In genomic region chr3:171802601-171802956, GRCh38 we compare ENCODE assay signal across 15 cellular contexts. TPM values are rescaled to one million over a fixed set of nuclear protein-coding genes. Genes with fewer than 3 reads are reported as not detected.
DNase-seq lines count a peak whose midpoint lies in the region; ATAC-seq and TF ChIP-seq lines count a peak whose summit lies in the region.
"Had no signal": no experiment of that assay in that cellular context is flagged by ENCODE, and none has a peak within 500 bp of the region (broad histone marks: within the 10 kb centered on the region; RNA-seq: fewer than 3 reads in every experiment).

No MANE protein-coding gene starts in this region.

- H3K27me3 ChIP-seq in MM.1S (replicated peaks; ENCODE audit: insufficient read depth, low read length) (no peaks in the 10 kb centered on the region), gastroesophageal sphincter (no peaks in the 10 kb centered on the region)
- H3K27me3 ChIP-seq: spleen had no signal

- no peak overlapping the region for H3K4me2 ChIP-seq in MM.1S (ENCODE audit: low read depth, low read length)

- H3K79me2 ChIP-seq in MM.1S (ENCODE audit: low read length) = no peaks in the 10 kb centered on the region

- DNase-seq in MM.1S (peak; percentile 48), NCI-H2227 (lab: John Stamatoyannopoulos, UW; ENCODE audit: unreplicated experiment) (no peak), ureter (ENCODE audit: low spot score) (no peak), omental fat pad (ENCODE audit: low spot score) (no peak), amniotic stem cell (lab: John Stamatoyannopoulos, UW) (no peak)
- DNase-seq: activated T-cell treated with anti-CD3 and anti-CD28 coated beads, Interleukin-2, amount 50 U/mL, for 48 hours; CD4-positive, alpha-beta T cell; naive B cell; NCI-H524 treated with DMSO at 0.1 percent for 48 hours; spleen had no signal

- H4K20me1 ChIP-seq in MM.1S (ENCODE audit: insufficient read depth, low read length) = no peaks in the 10 kb centered on the region

- TF ChIP-seq POLR2A in gastroesophageal sphincter (IDR thresholded peaks at IDR 0.05) = no peak

- TF ChIP-seq CTCF in MM.1S (IDR thresholded peaks at IDR 0.05; ENCODE audit: low read length) (no peak), gastroesophageal sphincter (IDR thresholded peaks at IDR 0.05) (no peak), omental fat pad (IDR thresholded peaks at IDR 0.05) (no peak)

- H3K9me3 ChIP-seq in MM.1S (replicated peaks; ENCODE audit: insufficient read depth, low read length) (no peaks in the 10 kb centered on the region), gastroesophageal sphincter (no peaks in the 10 kb centered on the region)
- H3K9me3 ChIP-seq: spleen had no signal

- H3K4me3 ChIP-seq in MM.1S (ENCODE audit: low read length) (no peak overlapping the region), gastroesophageal sphincter (no peak overlapping the region)
- H3K4me3 ChIP-seq: spleen had no signal

- H3K9me2 ChIP-seq in MM.1S (replicated peaks; ENCODE audit: insufficient read depth, low read length) = no peaks in the 10 kb centered on the region

- TF ChIP-seq EP300 in gastroesophageal sphincter (IDR thresholded peaks at IDR 0.05) = no peak

- H3K27ac ChIP-seq in MM.1S (ENCODE audit: low read length) (peak overlapping the region; percentile 2; the same call in 1 of the 2 replicates), gastroesophageal sphincter (peak overlapping the region in 3 of 4 donors; percentile 14 to 80 (median 41)), temporal lobe (ENCODE audit: low read depth, low read length) (peak overlapping the region; percentile 14)
- H3K27ac ChIP-seq: spleen, VCaP had no signal

- no peaks in the 10 kb centered on the region for H3K36me3 ChIP-seq in MM.1S (replicated peaks; ENCODE audit: insufficient read depth, low read length)
- no peaks in the 10 kb centered on the region for H3K36me3 ChIP-seq in gastroesophageal sphincter
- H3K36me3 ChIP-seq: spleen had no signal

- no peak overlapping the region for H2AFZ ChIP-seq in MM.1S (ENCODE audit: low read length)

- no peaks in the 10 kb centered on the region for H3F3A ChIP-seq in MM.1S (ENCODE audit: insufficient read depth, low read length)

- 70 to 95% methylated on average over 2 of the region's 3 CpGs for WGBS in gastroesophageal sphincter (ENCODE audit: low coverage in 1 of 2), 2 donors

- H3K4me1 ChIP-seq in MM.1S (ENCODE audit: low read length) (0 out of 2 replicates have a peak, but pooled peaks cover 8% of the 10 kb centered on the region), gastroesophageal sphincter (peaks cover 9 to 67% (median 33%) of the 10 kb centered on the region in 3 donors)

- peak; percentile 48 for ATAC-seq in GM19324 (IDR thresholded peaks at IDR 0.05; ENCODE audit: low FRiP score, unreplicated experiment)
- ATAC-seq in gastroesophageal sphincter = no peak
- no peak for ATAC-seq in omental fat pad (ENCODE audit: low FRiP score)

- no peak overlapping the region for H3K9ac ChIP-seq in MM.1S (ENCODE audit: low read length)

RNA-seq across cellular contexts. Expression of gene PLD1, which starts 7.7 kb away (rescaled TPM):
- total RNA-seq in gastroesophageal sphincter = 10 to 100 TPM in 3 of 4 donors, 1 to 10 TPM in 1; 7.0 to 17.1 (median 13.6) TPM
- total RNA-seq in temporal lobe = 3.9 TPM
- 43.7 TPM for total RNA-seq in ureter
- 10 to 100 TPM in 3 of 4 donors, 1 to 10 TPM in 1; 9.7 to 73.3 (median 33.2) TPM for total RNA-seq in omental fat pad

RNA-seq across cellular contexts. Expression of gene TMEM212, which starts 40.6 kb away (rescaled TPM):
- total RNA-seq in gastroesophageal sphincter (not detected), temporal lobe (not detected), ureter (not detected), omental fat pad (not detected)
- total RNA-seq: CD4-positive, alpha-beta T cell; epithelial cell of proximal tubule; spleen had no signal
